ENCODE assay signal across 19 cellular contexts in genomic region chr10:69239816-69240434, GRCh38. TPM values are rescaled to one million over a fixed set of nuclear protein-coding genes. Genes with fewer than 3 reads are reported as not detected.
A peak's percentile ranks its signal among the peaks of the same experiment; 100 is the strongest.
DNase-seq lines count a peak whose midpoint lies in the region; ATAC-seq and TF ChIP-seq lines count a peak whose summit lies in the region.
"Had no signal": no experiment of that assay in that cellular context is flagged by ENCODE, and none has a peak within 500 bp of the region (broad histone marks: within the 10 kb centered on the region; RNA-seq: fewer than 3 reads in every experiment).

No MANE protein-coding gene starts in this region.

- no peak overlapping the region for H3K4me2 ChIP-seq in PC-3 (ENCODE audit: low read length)

- H3K9me3 ChIP-seq in left ventricle myocardium inferior (replicated peaks): no peaks in the 10 kb centered on the region
- H3K9me3 ChIP-seq in PC-3 (ENCODE audit: low read length): no peaks in the 10 kb centered on the region
- H3K9me3 ChIP-seq in upper lobe of right lung: no peaks in the 10 kb centered on the region
- H3K9me3 ChIP-seq: breast epithelium, gastrocnemius medialis, transverse colon had no signal

- H3K4me1 ChIP-seq in left ventricle myocardium inferior: peaks cover 4% of the 10 kb centered on the region
- H3K4me1 ChIP-seq in PC-3 (ENCODE audit: insufficient read depth, low read length): peaks cover 25% of the 10 kb centered on the region
- peaks cover 4% of the 10 kb centered on the region for H3K4me1 ChIP-seq in upper lobe of right lung
- H3K4me1 ChIP-seq: breast epithelium, gastrocnemius medialis had no signal

- CTCF ChIA-PET in PC-3 (lab: Charles Lee): interaction anchor here (1.7 kb wide), 1 partner anchor 153 kb away, joined by 5 read pairs; no protein-coding TSS in a partner anchor

- H3K9me2 ChIP-seq in PC-3 (replicated peaks; ENCODE audit: low read length): no peaks in the 10 kb centered on the region

- peak; percentile 52 for DNase-seq in left cardiac atrium
- DNase-seq in left ventricle myocardium inferior: no peak
- peak; percentile 42 for DNase-seq in PC-3
- DNase-seq in fibroblast of gingiva (ENCODE audit: low read depth): peak; percentile 82
- DNase-seq in upper lobe of right lung: no peak
- no peak for DNase-seq in NCI-H2227 treated with DMSO at 0.1 percent for 48 hours (lab: John Stamatoyannopoulos, UW)
- DNase-seq: activated B cell treated with CpG ODN at 0.5 μM for 24 hours; activated T-cell treated with anti-CD3 and anti-CD28 coated beads for 4 hours; effector memory CD4-positive, alpha-beta T cell; gastrocnemius medialis; NCI-H1436; NCI-H446; nephron progenitor cell; transverse colon had no signal

- no TSS peak for BruUV-seq in PC-3 (replicated peaks; lab: Mats Ljungman, UMichigan)

- intact Hi-C loops in left cardiac atrium (cut with DNase I): loop anchor here in 1 of 2 donors (2.0 kb wide), 1 partner anchor 153 kb away; no protein-coding TSS in a partner anchor
- intact Hi-C loops in left ventricle myocardium inferior (cut with micrococcal nuclease): no loop called here
- intact Hi-C loops in PC-3 (cut with micrococcal nuclease): loop anchor here (5.0 kb wide), 3 partner anchors 167 to 397 kb away; no protein-coding TSS in a partner anchor
- intact Hi-C loops in upper lobe of right lung (cut with DNase I): no loop called here

- peak overlapping the region; percentile 24; the same call in 1 of the 2 replicates for H2AFZ ChIP-seq in PC-3 (ENCODE audit: low read length)

- no peak overlapping the region for H3K9ac ChIP-seq in PC-3 (ENCODE audit: low read length)

- H3K4me3 ChIP-seq in left ventricle myocardium inferior (no peak overlapping the region), PC-3 (ENCODE audit: low read length) (no peak overlapping the region), upper lobe of right lung (no peak overlapping the region)
- H3K4me3 ChIP-seq: breast epithelium, gastrocnemius medialis, lung, transverse colon had no signal

- no peaks in the 10 kb centered on the region for H3K36me3 ChIP-seq in left ventricle myocardium inferior
- no peaks in the 10 kb centered on the region for H3K36me3 ChIP-seq in PC-3 (ENCODE audit: low read depth, low read length)
- H3K36me3 ChIP-seq in upper lobe of right lung: no peaks in the 10 kb centered on the region
- H3K36me3 ChIP-seq: breast epithelium, gastrocnemius medialis, transverse colon had no signal

- TF ChIP-seq CTCF in left ventricle myocardium inferior (IDR thresholded peaks at IDR 0.05; ENCODE audit: borderline replicate concordance) (no peak), PC-3 (conservative IDR thresholded peaks at IDR 0.05; ENCODE audit: low read depth, low read length) (no peak), upper lobe of right lung (IDR thresholded peaks at IDR 0.05) (no peak)

- POLR2A ChIA-PET in PC-3 (lab: Charles Lee; ENCODE audit: unreplicated experiment): no interaction called here

- ATAC-seq in left cardiac atrium: peak in 1 of 2 donors; percentile 33
- ATAC-seq in PC-3: no peak; the same call in 1 of the 2 replicates
- ATAC-seq in upper lobe of right lung: peak; percentile 53
- no peak for ATAC-seq in GM18867 (IDR thresholded peaks at IDR 0.05; ENCODE audit: unreplicated experiment)
- ATAC-seq in GM18519 (IDR thresholded peaks at IDR 0.05; ENCODE audit: low FRiP score, unreplicated experiment): no peak
- ATAC-seq: gastrocnemius medialis, HepG2 had no signal

- no peaks in the 10 kb centered on the region for H4K20me1 ChIP-seq in PC-3 (ENCODE audit: low read length)

- H3K79me2 ChIP-seq in PC-3 (ENCODE audit: low read length): no peaks in the 10 kb centered on the region

- H3K27me3 ChIP-seq in left ventricle myocardium inferior (ENCODE audit: low read depth) (no peaks in the 10 kb centered on the region), PC-3 (ENCODE audit: low read length) (no peaks in the 10 kb centered on the region), upper lobe of right lung (no peaks in the 10 kb centered on the region)
- H3K27me3 ChIP-seq: breast epithelium, gastrocnemius medialis, transverse colon had no signal

- H3F3A ChIP-seq in PC-3 (ENCODE audit: low read length, unreplicated experiment): no peaks in the 10 kb centered on the region

- no peak overlapping the region for H3K27ac ChIP-seq in left ventricle myocardium inferior (replicated peaks)
- no peak overlapping the region for H3K27ac ChIP-seq in PC-3 (ENCODE audit: low read length)
- no peak overlapping the region for H3K27ac ChIP-seq in upper lobe of right lung
- H3K27ac ChIP-seq: breast epithelium, gastrocnemius medialis, transverse colon had no signal

RNA-seq across cellular contexts. Expression of gene HKDC1, which starts 19.8 kb away (rescaled TPM):
- total RNA-seq in left cardiac atrium (under 1 TPM in 1 of 2 donors, not detected in 1; 0.35 TPM), left ventricle myocardium inferior (not detected), PC-3 (2014; rRNA removed) (0.44 and 1.2 TPM in 2 replicates), upper lobe of right lung (9.6 TPM)
- total RNA-seq: activated B cell treated with CpG ODN at 0.5 μM for 24 hours had no signal

RNA-seq across cellular contexts. Expression of gene HK1, which starts 38.4 kb away (rescaled TPM):
- total RNA-seq in left cardiac atrium: 100 to 1,000 TPM; 188 to 274 TPM
- total RNA-seq in left ventricle myocardium inferior: 219 TPM
- total RNA-seq in PC-3 (2014; rRNA removed): 189 and 208 TPM in 2 replicates
- 84.0 TPM for total RNA-seq in upper lobe of right lung

RNA-seq across cellular contexts. Expression of gene SUPV3L1, which starts 59.9 kb away (rescaled TPM):
- 10 to 100 TPM; 29.1 to 32.4 TPM for total RNA-seq in left cardiac atrium
- total RNA-seq in left ventricle myocardium inferior: 36.8 TPM
- total RNA-seq in PC-3 (2014; rRNA removed): 86.2 and 117 TPM in 2 replicates
- 21.0 TPM for total RNA-seq in upper lobe of right lung

Comparison
In these comparisons a context has a peak if more than half of its experiments do, and no peak if none do; other contexts are left out.
1. DNase-seq: peak in left cardiac atrium (single experiment), PC-3 (single experiment) and fibroblast of gingiva (single experiment); none in left ventricle myocardium inferior (single experiment), upper lobe of right lung (single experiment) and NCI-H2227 treated with DMSO at 0.1 percent for 48 hours (single experiment).